ENCODE assay signal across 15 cellular contexts in genomic region chr19:33815410-33816340, GRCh38. TPM values are rescaled to one million over a fixed set of nuclear protein-coding genes. Genes with fewer than 3 reads are reported as not detected.
DNase-seq lines count a peak whose midpoint lies in the region; ATAC-seq, FAIRE-seq and TF ChIP-seq lines count a peak whose summit lies in the region.
"Had no signal": no experiment of that assay in that cellular context is flagged by ENCODE, and none has a peak within 500 bp of the region (broad histone marks: within the 10 kb centered on the region; RNA-seq: fewer than 3 reads in every experiment).

No MANE protein-coding gene starts in this region.

- peaks cover 10% of the 10 kb centered on the region for H3K4me1 Mint-ChIP-seq in activated CD4-positive, alpha-beta T cell treated with anti-CD3 and anti-CD28 coated beads for 36 hours

- H3K4me3 ChIP-seq in A549, result no peak overlapping the region
- no peak overlapping the region for H3K4me3 ChIP-seq in HL-60 (replicated peaks; ENCODE audit: insufficient read depth, low read length)
- H3K4me3 ChIP-seq in fibroblast of villous mesenchyme (ENCODE audit: low read depth, low read length), result no peak overlapping the region
- H3K4me3 ChIP-seq: mucosa of descending colon had no signal

- 88% methylated on average over 15 of the region's 15 CpGs for WGBS in A549 (ENCODE audit: missing lambda C conversion rate)

- no peak for TF ChIP-seq POLR2A in A549 (IDR thresholded peaks at IDR 0.05; ENCODE audit: low read length)

- H3K4me1 ChIP-seq in A549, result peaks cover 23% of the 10 kb centered on the region

- CTCF ChIA-PET in A549 (lab: Yijun Ruan, JAX), result interaction anchor here (0.8 to 5.3 kb wide), 7 partner anchors 11 to 281 kb away, joined by 3 to 44 read pairs (median 9); no protein-coding TSS in a partner anchor
- CTCF ChIA-PET in activated CD4-positive, alpha-beta T cell treated with anti-CD3 and anti-CD28 coated beads for 36 hours (lab: Charles Lee), result no interaction called here

- H3K27me3 ChIP-seq in HL-60 (ENCODE audit: insufficient read depth, poor library complexity, severe bottlenecking), result no peaks in the 10 kb centered on the region

- no peak overlapping the region for H3K4me3 Mint-ChIP-seq in activated CD4-positive, alpha-beta T cell treated with anti-CD3 and anti-CD28 coated beads for 36 hours

- H3K4me2 ChIP-seq in A549, result no peak overlapping the region

- no peak for TF ChIP-seq EP300 in A549 (IDR thresholded peaks at IDR 0.05)

- DNase-seq in A549 (ENCODE audit: low read depth in 1 of 2, low spot score in 1 of 2) (no peak), HL-60 (ENCODE audit: low read depth in 1 of 2, low spot score in 1 of 2) (peak in 1 of 2 experiments; percentile 34), fibroblast of villous mesenchyme (ENCODE audit: low read depth) (peak; percentile 42), NCI-H187 (lab: John Stamatoyannopoulos, UW) (no peak)
- DNase-seq in activated CD4-positive, alpha-beta T cell treated with anti-CD3 and anti-CD28 coated beads for 36 hours, result no peak
- DNase-seq: activated CD4-positive, alpha-beta T cell treated with anti-CD3 and anti-CD28 coated beads, Interleukin-2, amount 50 U/mL, for 1 hour; mucosa of descending colon; NCI-H2029 treated with DMSO at 0.1 percent for 48 hours; NCI-H82; SW 1271 had no signal

- H3K27ac Mint-ChIP-seq in activated CD4-positive, alpha-beta T cell treated with anti-CD3 and anti-CD28 coated beads for 36 hours, result no peak overlapping the region
- H3K27ac Mint-ChIP-seq: activated T-helper 2 cell treated with anti-CD3 and anti-CD28 coated beads, Interferon-gamma antibody, Interleukin-2, Interleukin-4, amounts not matched to agents 10 μg/mL and 5 μg/mL and 100 μg/mL, durations not matched to agents 14 hours and 24 hours and 36 hours had no signal

- ATAC-seq in A549 (no peak), HG03097 (IDR thresholded peaks at IDR 0.05; ENCODE audit: low FRiP score, unreplicated experiment) (no peak), GM18873 (IDR thresholded peaks at IDR 0.05; ENCODE audit: low FRiP score, unreplicated experiment) (no peak)
- ATAC-seq in activated CD4-positive, alpha-beta T cell treated with anti-CD3 and anti-CD28 coated beads for 36 hours, result no peak
- ATAC-seq: esophagus mucosa, mucosa of descending colon had no signal

- no peak for TF ChIP-seq CTCF in A549 (IDR thresholded peaks at IDR 0.05)
- TF ChIP-seq CTCF in HL-60 (IDR thresholded peaks at IDR 0.05; ENCODE audit: insufficient read depth, low read length), result no peak
- TF ChIP-seq CTCF in VCaP (conservative IDR thresholded peaks at IDR 0.05), result no peak
- TF ChIP-seq CTCF in fibroblast of villous mesenchyme (IDR thresholded peaks at IDR 0.05; ENCODE audit: insufficient read depth, low read depth, low read length), result no peak

- peaks cover 2% of the 10 kb centered on the region for H3K36me3 Mint-ChIP-seq in activated CD4-positive, alpha-beta T cell treated with anti-CD3 and anti-CD28 coated beads for 36 hours (ENCODE audit: low read depth)

- intact Hi-C loops in activated CD4-positive, alpha-beta T cell treated with anti-CD3 and anti-CD28 coated beads for 36 hours (cut with DNase I, micrococcal nuclease), result no loop called here

- no peak for FAIRE-seq in A549 (lab: Jason Lieb, UNC)

- POLR2A ChIA-PET in A549 (lab: Yijun Ruan, JAX), result interaction anchor here (0.6 kb wide), 1 partner anchor 314 kb away, joined by 4 read pairs; no protein-coding TSS in a partner anchor
- POLR2A ChIA-PET in activated CD4-positive, alpha-beta T cell treated with anti-CD3 and anti-CD28 coated beads for 36 hours (lab: Charles Lee), result no interaction called here

- no peaks in the 10 kb centered on the region for H3K27me3 Mint-ChIP-seq in activated CD4-positive, alpha-beta T cell treated with anti-CD3 and anti-CD28 coated beads for 36 hours

- H3K9me3 Mint-ChIP-seq in activated CD4-positive, alpha-beta T cell treated with anti-CD3 and anti-CD28 coated beads for 36 hours (ENCODE audit: low read depth), result no peaks in the 10 kb centered on the region
- H3K9me3 Mint-ChIP-seq: activated T-helper 2 cell treated with anti-CD3 and anti-CD28 coated beads, Interferon-gamma antibody, Interleukin-2, Interleukin-4, amounts not matched to agents 10 μg/mL and 5 μg/mL and 100 μg/mL, durations not matched to agents 14 hours and 24 hours and 36 hours had no signal

- H3K27ac ChIP-seq in A549 (no peak overlapping the region), HL-60 (replicated peaks) (peak overlapping the region; percentile 71), VCaP (peak overlapping the region; percentile 85)

- H3K9me3 ChIP-seq in A549, result no peaks in the 10 kb centered on the region
- H3K9me3 ChIP-seq: mucosa of descending colon had no signal

- no peak for TF ChIP-seq RAD21 in A549 (conservative IDR thresholded peaks at IDR 0.05 in 1 of 2, IDR thresholded peaks at IDR 0.05 in 1 of 2)

TF ChIP-seq in A549, 52 proteins besides CTCF, POLR2A, EP300 and RAD21:
- TF ChIP-seq ATOH8 (CRISPR knock-in tag; IDR thresholded peaks at IDR 0.05; ENCODE audit: low read depth), result no peak
- no peak for TF ChIP-seq FOSL2 (IDR thresholded peaks at IDR 0.05)
- TF ChIP-seq FOSL2 (CRISPR knock-in tag; IDR thresholded peaks at IDR 0.05), result peak; percentile 43; the same call in 1 of the 2 replicates
- no peak for TF ChIP-seq ZC3H11A (IDR thresholded peaks at IDR 0.05)
- no peak for TF ChIP-seq HOXB13 (CRISPR knock-in tag; IDR thresholded peaks at IDR 0.05; ENCODE audit: low read depth)
- no peak for TF ChIP-seq EHF (CRISPR knock-in tag; IDR thresholded peaks at IDR 0.05)
- no peak for TF ChIP-seq E2F6 (IDR thresholded peaks at IDR 0.05; ENCODE audit: borderline replicate concordance, low read depth)
- no peak for TF ChIP-seq FOXS1 (CRISPR knock-in tag; IDR thresholded peaks at IDR 0.05)
- no peak for TF ChIP-seq HOXA7 (CRISPR knock-in tag; IDR thresholded peaks at IDR 0.05)

RNA-seq across cellular contexts. Expression of gene KCTD15, which starts 19.0 kb away (rescaled TPM):
- polyA plus RNA-seq in A549 (2011; rRNA removed) (54.0 and 55.7 TPM in 2 replicates), A549 (2017; fragmentation: RNase III; extraction: RNeasy Plus Mini Kit Qiagen cat#74134 plus additional on column Dnase treatment) (53.4 to 56.5 TPM (median 55.7 TPM) in 3 replicates)
- 122 and 161 TPM in 2 replicates for polyA plus RNA-seq in A549 (2012; cell fraction: cytosol; rRNA removed)
- polyA plus RNA-seq in A549 (2012; cell fraction: nucleus; rRNA removed), result 266 and 321 TPM in 2 replicates
- 48.2 and 48.5 TPM in 2 replicates for polyA minus RNA-seq in A549 (2011; rRNA and poly(A)+ RNA removed)
- 13.0 and 18.0 TPM in 2 replicates for total RNA-seq in fibroblast of villous mesenchyme
- 1 to 10 TPM; 8.7 to 9.6 TPM for total RNA-seq in activated CD4-positive, alpha-beta T cell treated with anti-CD3 and anti-CD28 coated beads for 36 hours

Comparison
In these comparisons a context has a peak if more than half of its experiments do, and no peak if none do; other contexts are left out.
1. H3K27ac ChIP-seq: peak in HL-60 (single experiment) and VCaP (single experiment); none in A549 (0 of 2).